8 cellular contexts compared by ENCODE assay signal in genomic region chr14:21014761-21015190, GRCh38. TPM values are rescaled to one million over a fixed set of nuclear protein-coding genes. Genes with fewer than 3 reads are reported as not detected.
A peak's percentile ranks its signal among the peaks of the same experiment; 100 is the strongest.
DNase-seq lines count a peak whose midpoint lies in the region; ATAC-seq and TF ChIP-seq lines count a peak whose summit lies in the region.

No MANE protein-coding gene starts in this region.

- no peaks in the 10 kb centered on the region for H3K4me1 ChIP-seq in IMR-90 (ENCODE audit: control insufficient read depth, insufficient read depth, low read length)
- H3K4me1 ChIP-seq in OCI-LY7 (ENCODE audit: insufficient read depth, low read length, poor library complexity, severe bottlenecking): no peaks in the 10 kb centered on the region

- no peak overlapping the region for H2BK20ac ChIP-seq in IMR-90 (ENCODE audit: low read depth, low read length)

- H2AK9ac ChIP-seq in IMR-90 (replicated peaks; ENCODE audit: low read depth, low read length, poor library complexity): no peak overlapping the region

- no peak overlapping the region for H4K8ac ChIP-seq in IMR-90 (ENCODE audit: low read depth in 2 of 2, low read length in 2 of 2)

- H3K27ac ChIP-seq in IMR-90 (ENCODE audit: insufficient read depth, low read length) (no peak overlapping the region), OCI-LY7 (ENCODE audit: low read depth, low read length, poor library complexity, severe bottlenecking) (no peak overlapping the region)

- H3K56ac ChIP-seq in IMR-90 (ENCODE audit: extremely low read depth, insufficient read depth, low read length): no peak overlapping the region

- H2BK5ac ChIP-seq in IMR-90 (ENCODE audit: low read depth, low read length, poor library complexity, severe bottlenecking): no peak overlapping the region

- no peak overlapping the region for H2AK5ac ChIP-seq in IMR-90 (ENCODE audit: low read depth, low read length)

- H3K79me1 ChIP-seq in IMR-90 (ENCODE audit: low read depth in 1 of 2, low read length in 2 of 2): no peaks in the 10 kb centered on the region

- no peaks in the 10 kb centered on the region for H4K20me1 ChIP-seq in IMR-90 (ENCODE audit: insufficient read depth, low read length)
- H4K20me1 ChIP-seq in OCI-LY7 (ENCODE audit: insufficient read depth, low read length): no peaks in the 10 kb centered on the region

- no peaks in the 10 kb centered on the region for H3K79me2 ChIP-seq in OCI-LY7 (ENCODE audit: insufficient read depth, low read depth, low read length)

- no peak overlapping the region for H2BK120ac ChIP-seq in IMR-90 (ENCODE audit: low read depth, low read length)

- POLR2A ChIA-PET in IMR-90 (lab: Charles Lee; ENCODE audit: unreplicated experiment) (no interaction called here), OCI-LY7 (lab: Charles Lee) (interaction anchor here (0.5 to 2.0 kb wide), 9 partner anchors 9 to 205 kb away, joined by 3 to 14 read pairs (median 3); partner anchors contain the start of gene RNASE7)

- H3K4me3 ChIP-seq in IMR-90 (ENCODE audit: insufficient read depth, low read depth, low read length): no peak overlapping the region
- no peak overlapping the region for H3K4me3 ChIP-seq in OCI-LY7 (ENCODE audit: low read depth, low read length, poor library complexity, severe bottlenecking)
- no peak overlapping the region for H3K4me3 ChIP-seq in epithelial cell of esophagus (ENCODE audit: low read length)

- no peaks in the 10 kb centered on the region for H3K9me1 ChIP-seq in IMR-90 (ENCODE audit: insufficient read depth, low read length)

- H3K9ac ChIP-seq in IMR-90 (ENCODE audit: low read depth, low read length): no peak overlapping the region

- H3K9me3 ChIP-seq in IMR-90 (ENCODE audit: control insufficient read depth, insufficient read depth, low read length): no peaks in the 10 kb centered on the region
- no peaks in the 10 kb centered on the region for H3K9me3 ChIP-seq in OCI-LY7 (ENCODE audit: low read length)

- no peak overlapping the region for H4K91ac ChIP-seq in IMR-90 (ENCODE audit: insufficient read depth, low read depth, low read length)

- CTCF ChIA-PET in IMR-90 (lab: Yijun Ruan, JAX): interaction anchor here (0.5 to 3.0 kb wide), 30 partner anchors 9 to 590 kb away, joined by 3 to 44 read pairs (median 4); partner anchors contain the start of genes NDRG2, SLC39A2 and TMEM253
- CTCF ChIA-PET in OCI-LY7 (lab: Charles Lee; ENCODE audit: unreplicated experiment): interaction anchor here (0.8 to 2.8 kb wide), 9 partner anchors 10 to 95 kb away, joined by 3 to 13 read pairs (median 5); partner anchors contain the start of gene ARHGEF40

- in situ Hi-C loops in IMR-90 (cut with MboI; ENCODE audit: low sequenced_read_pairs): loop anchor here (5.0 kb wide), 1 partner anchor 88 kb away; the partner anchor contains the start of gene TMEM253

- 0% methylated on average over 1 of the region's 4 CpGs; no CpG with 5 or more reads in 1 of the 2 experiments for WGBS in IMR-90 (ENCODE audit: extremely low coverage in 2 of 2, insufficient read length in 1 of 2), 2 experiments

- H3K9me2 ChIP-seq in OCI-LY7 (ENCODE audit: insufficient read depth, low read length): no peaks in the 10 kb centered on the region

- peak; percentile 96 for TF ChIP-seq RAD21 in IMR-90 (IDR thresholded peaks at IDR 0.05; ENCODE audit: low read length)

- no peak overlapping the region for H4K5ac ChIP-seq in IMR-90 (ENCODE audit: low read depth, low read length)

- ATAC-seq in IMR-90 (ENCODE audit: low read depth) (peak; percentile 90), HG02973 (IDR thresholded peaks at IDR 0.05; ENCODE audit: unreplicated experiment) (no peak)

- BruUV-seq in IMR-90 (replicated peaks; lab: Mats Ljungman, UMichigan) (no TSS peak), OCI-LY7 (replicated peaks; lab: Mats Ljungman, UMichigan) (no TSS peak)

- H3K36me3 ChIP-seq in IMR-90 (ENCODE audit: control insufficient read depth, insufficient read depth, low read length) (no peaks in the 10 kb centered on the region), OCI-LY7 (ENCODE audit: insufficient read depth, low read length) (no peaks in the 10 kb centered on the region)

- H3K4ac ChIP-seq in IMR-90 (ENCODE audit: low read depth, low read length): no peak overlapping the region

- intact Hi-C loops in IMR-90 (cut with micrococcal nuclease) (loop anchor here (1.0 kb wide), 4 partner anchors 26 to 90 kb away; no protein-coding TSS in a partner anchor), OCI-LY7 (cut with micrococcal nuclease; ENCODE audit: unreplicated experiment) (loop anchor here (1.0 to 2.0 kb wide), 3 partner anchors 26 to 90 kb away; no protein-coding TSS in a partner anchor)

- H3K23ac ChIP-seq in IMR-90 (ENCODE audit: low read depth, low read length): no peak overlapping the region

- H2BK15ac ChIP-seq in IMR-90 (ENCODE audit: low read depth, low read length): no peak overlapping the region

- dilution Hi-C loops in IMR-90 (cut with HindIII; ENCODE audit: low sequenced_read_pairs, unreplicated experiment): no loop called here

- H3K14ac ChIP-seq in IMR-90 (replicated peaks; ENCODE audit: low read depth, low read length): no peak overlapping the region

- TF ChIP-seq CTCF in IMR-90 (conservative IDR thresholded peaks at IDR 0.05; ENCODE audit: low read depth, low read length): peak; percentile 96
- peak; percentile 98 for TF ChIP-seq CTCF in OCI-LY7 (conservative IDR thresholded peaks at IDR 0.05; ENCODE audit: low read length)
- peak; percentile 95 for TF ChIP-seq CTCF in epithelial cell of esophagus (IDR thresholded peaks at IDR 0.05; ENCODE audit: insufficient read depth, low read depth, low read length, missing control alignments)

- no peak overlapping the region for H3K4me2 ChIP-seq in IMR-90 (ENCODE audit: low read depth, low read length)
- no peak overlapping the region for H3K4me2 ChIP-seq in OCI-LY7 (ENCODE audit: low read length)

- TF ChIP-seq POLR2A in IMR-90 (IDR thresholded peaks at IDR 0.05; ENCODE audit: low read depth, low read length): no peak

- no peak overlapping the region for H3K18ac ChIP-seq in IMR-90 (ENCODE audit: low read depth, low read length)

- H3K27me3 ChIP-seq in IMR-90 (ENCODE audit: control insufficient read depth, insufficient read depth, low read length): peaks cover 23% of the 10 kb centered on the region

- no peak overlapping the region for H2AFZ ChIP-seq in IMR-90 (replicated peaks; ENCODE audit: low read length, poor library complexity)
- no peak overlapping the region for H2AFZ ChIP-seq in OCI-LY7 (ENCODE audit: low read length)

- DNase-seq in EH (ENCODE audit: low read depth) (peak; percentile 81), IMR-90 (peak; percentile 83), OCI-LY7 (ENCODE audit: low spot score) (peak; percentile 79), epithelial cell of esophagus (ENCODE audit: low read depth) (peak; percentile 88), myocyte (ENCODE audit: low read depth) (peak; percentile 94)
- peak; percentile 82 for DNase-seq in activated CD8-positive, alpha-beta memory T cell treated with anti-CD3 and anti-CD28 coated beads, Interleukin-2, amount 50 U/mL, for 4 hours
- DNase-seq in stimulated activated CD8-positive, alpha-beta memory T cell treated with anti-CD3 and anti-CD28 coated beads, Interleukin-4, amount 100 ng/mL, for 4 hours (ENCODE audit: low read depth in 2 of 2, low spot score in 1 of 2): peak; percentile 54 to 74

RNA-seq across cellular contexts. Expression of gene NDRG2, which starts 10.1 kb away (rescaled TPM):
- total RNA-seq in IMR-90 (2012; rRNA removed): 0.36 and 0.56 TPM in 2 replicates
- polyA plus RNA-seq in IMR-90 (2012; rRNA removed): 1.2 and 1.5 TPM in 2 replicates
- 0.63 and 1.0 TPM in 2 replicates for polyA plus RNA-seq in IMR-90 (2012; cell fraction: cytosol; rRNA removed)
- polyA plus RNA-seq in IMR-90 (2012; cell fraction: nucleus; rRNA removed; ENCODE audit: low replicate concordance): 2.1 and 2.8 TPM in 2 replicates
- total RNA-seq in OCI-LY7 (2014; rRNA removed; shearing (Covaris generic)): not detected in 2 replicates
- not detected in 2 replicates for total RNA-seq in OCI-LY7 (2022)
- 45.4 and 61.1 TPM in 2 replicates for total RNA-seq in myocyte
- 31.5 TPM for polyA plus RNA-seq in myocyte (2012)

RNA-seq across cellular contexts. Expression of gene TPPP2, which starts 15.2 kb away (rescaled TPM):
- total RNA-seq in IMR-90 (2012; rRNA removed) (not detected in 2 replicates), OCI-LY7 (2022) (not detected in 2 replicates), myocyte (not detected in 2 replicates)
- not detected in 2 replicates for polyA plus RNA-seq in IMR-90 (2012; rRNA removed)
- polyA plus RNA-seq in IMR-90 (2012; cell fraction: cytosol; rRNA removed): not detected in 2 replicates
- not detected in 2 replicates for polyA plus RNA-seq in IMR-90 (2012; cell fraction: nucleus; rRNA removed; ENCODE audit: low replicate concordance)
- total RNA-seq in OCI-LY7 (2014; rRNA removed; shearing (Covaris generic)): not detected in 2 replicates
- not detected for polyA plus RNA-seq in myocyte (2012)

RNA-seq across cellular contexts. Expression of gene SLC39A2, which starts 15.7 kb away (rescaled TPM):
- total RNA-seq in IMR-90 (2012; rRNA removed): not detected in 2 replicates
- polyA plus RNA-seq in IMR-90 (2012; rRNA removed): not detected in 2 replicates
- not detected in 2 replicates for polyA plus RNA-seq in IMR-90 (2012; cell fraction: cytosol; rRNA removed)
- polyA plus RNA-seq in IMR-90 (2012; cell fraction: nucleus; rRNA removed; ENCODE audit: low replicate concordance): 0.12 TPM in 1 of 2 replicates, not detected in the other
- 0.28 and 1.2 TPM in 2 replicates for total RNA-seq in OCI-LY7 (2014; rRNA removed; shearing (Covaris generic))
- total RNA-seq in OCI-LY7 (2022): 0.23 TPM in 1 of 2 replicates, not detected in the other
- not detected in 2 replicates for total RNA-seq in myocyte
- not detected for polyA plus RNA-seq in myocyte (2012)

RNA-seq across cellular contexts. Expression of gene RNASE13, which starts 19.8 kb away (rescaled TPM):
- total RNA-seq in IMR-90 (2012; rRNA removed): not detected in 2 replicates
- not detected in 2 replicates for polyA plus RNA-seq in IMR-90 (2012; rRNA removed)
- polyA plus RNA-seq in IMR-90 (2012; cell fraction: cytosol; rRNA removed): not detected in 2 replicates
- 0.08 and 0.16 TPM in 2 replicates for polyA plus RNA-seq in IMR-90 (2012; cell fraction: nucleus; rRNA removed; ENCODE audit: low replicate concordance)
- not detected in 2 replicates for total RNA-seq in OCI-LY7 (2014; rRNA removed; shearing (Covaris generic))
- not detected in 2 replicates for total RNA-seq in OCI-LY7 (2022)
- total RNA-seq in myocyte: not detected in 2 replicates
- polyA plus RNA-seq in myocyte (2012): not detected

RNA-seq across cellular contexts. Expression of gene METTL17, which starts 25.0 kb away (rescaled TPM):
- total RNA-seq in IMR-90 (2012; rRNA removed): 25.0 and 32.8 TPM in 2 replicates
- 62.0 and 69.7 TPM in 2 replicates for polyA plus RNA-seq in IMR-90 (2012; rRNA removed)
- polyA plus RNA-seq in IMR-90 (2012; cell fraction: cytosol; rRNA removed): 31.5 and 32.0 TPM in 2 replicates
- polyA plus RNA-seq in IMR-90 (2012; cell fraction: nucleus; rRNA removed; ENCODE audit: low replicate concordance): 303 and 399 TPM in 2 replicates
- 103 and 117 TPM in 2 replicates for total RNA-seq in OCI-LY7 (2014; rRNA removed; shearing (Covaris generic))
- total RNA-seq in OCI-LY7 (2022): 92.0 and 105 TPM in 2 replicates
- 66.9 and 71.5 TPM in 2 replicates for total RNA-seq in myocyte
- 35.2 TPM for polyA plus RNA-seq in myocyte (2012)

Comparison
In these comparisons a context has a peak if more than half of its experiments do, and no peak if none do; other contexts are left out.
1. RNA of gene NDRG2, which starts 10.1 kb away (total RNA-seq): 45.4 to 61.1 TPM in myocyte; 0.36 to 0.56 TPM in IMR-90 and not detected in OCI-LY7; every median in the first group is over 10 times any median in the second.
2. Peak in every context shown above with its lines, with median percentiles within 50 percentile points of each other: DNase-seq and CTCF ChIP-seq.